Comparison of ENCODE assay signal across 9 cellular contexts in the genomic region with DNA sequence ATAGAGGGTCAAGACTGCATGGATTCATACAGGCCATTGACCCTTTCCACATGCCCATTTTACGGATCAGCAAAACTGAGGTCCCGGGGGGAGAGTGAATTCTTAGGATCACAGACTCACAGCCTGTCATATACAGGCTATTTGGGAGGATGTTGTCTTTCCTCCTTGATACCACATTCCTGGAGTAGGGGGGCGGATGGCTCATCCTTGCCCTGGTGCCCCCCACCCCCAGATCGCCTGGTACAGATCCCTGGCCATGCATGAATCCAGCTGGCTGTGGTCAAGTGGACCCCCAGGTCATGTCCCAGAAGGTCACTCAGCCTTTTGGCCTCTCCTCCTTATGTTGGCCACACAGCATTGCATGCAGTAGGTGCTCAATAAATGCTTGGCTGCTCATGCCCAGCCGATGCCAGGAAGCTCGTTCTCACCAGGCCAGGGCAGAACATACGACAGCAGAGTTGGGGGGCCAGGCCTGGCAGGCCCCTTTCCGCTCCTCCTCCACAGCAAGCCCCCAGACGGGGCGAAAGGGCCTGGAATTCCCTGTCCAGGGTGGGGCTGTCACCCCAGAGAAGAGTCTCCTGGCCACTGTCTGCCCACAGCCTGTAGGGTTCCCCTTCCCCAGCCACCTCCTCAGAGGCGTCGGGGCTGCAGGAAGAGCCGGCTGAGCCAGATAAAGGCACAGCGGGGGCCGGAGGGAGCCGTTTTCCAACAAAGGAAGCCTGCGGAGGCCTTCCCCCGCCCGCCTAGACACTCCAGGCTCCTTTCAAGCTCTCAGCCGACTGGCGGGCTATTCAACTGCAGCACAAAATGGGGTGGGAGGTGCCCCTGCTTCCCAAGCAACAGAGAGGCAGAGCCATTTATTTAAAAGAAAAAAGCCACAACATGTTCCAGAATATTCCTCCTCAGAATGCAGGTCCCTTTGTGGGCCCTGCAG.
DNase-seq lines count a peak whose midpoint lies in the region; ATAC-seq, FAIRE-seq and TF ChIP-seq lines count a peak whose summit lies in the region.
"Had no signal": no experiment of that assay in that cellular context is flagged by ENCODE, and none has a peak within 500 bp of the region (broad histone marks: within the 10 kb centered on the region; RNA-seq: fewer than 3 reads in every experiment).

No MANE protein-coding gene starts in this region.

- H3K27ac ChIP-seq in A549 (peak overlapping the region in 1 of 2 experiments; percentile 28; a peak in 2 of 6 replicates), HUES64 (ENCODE audit: low read depth, low read length) (peak overlapping the region; percentile 95), SJCRH30 (peak overlapping the region; percentile 83), iPS-18a (ENCODE audit: low read length) (peak overlapping the region; percentile 60)

- POLR2A ChIA-PET in A549 (lab: Yijun Ruan, JAX), result no interaction called here

- no peak for TF ChIP-seq EP300 in A549 (IDR thresholded peaks at IDR 0.05)

- no peak for TF ChIP-seq CTCF in A549 (IDR thresholded peaks at IDR 0.05)

- DNase-seq in A549 (ENCODE audit: low read depth in 1 of 2, low spot score in 1 of 2) (no peak), SJCRH30 (peak; percentile 79 to 83), germinal center (ENCODE audit: low spot score) (no peak), ureter (ENCODE audit: low spot score) (no peak)

- 81% methylated on average over 20 of the region's 21 CpGs for WGBS in A549 (ENCODE audit: missing lambda C conversion rate)
- WGBS in HUES64, result 25% methylated on average over 21 of the region's 21 CpGs

- no peak overlapping the region for H3K4me2 ChIP-seq in A549

- H3K36me3 ChIP-seq in HUES64 (ENCODE audit: insufficient read depth, low read length) (no peaks in the 10 kb centered on the region), SJCRH30 (no peaks in the 10 kb centered on the region), iPS-18a (ENCODE audit: control insufficient read depth, low read depth, low read length) (no peaks in the 10 kb centered on the region)

- peaks cover 27% of the 10 kb centered on the region for H3K27me3 ChIP-seq in HUES64 (ENCODE audit: insufficient read depth, low read length)
- H3K27me3 ChIP-seq in SJCRH30, result no peaks in the 10 kb centered on the region
- peaks cover 24% of the 10 kb centered on the region for H3K27me3 ChIP-seq in iPS-18a (ENCODE audit: control insufficient read depth, insufficient read depth, low read length)

- no peaks in the 10 kb centered on the region for H3K9me3 ChIP-seq in A549
- H3K9me3 ChIP-seq in HUES64 (ENCODE audit: insufficient read depth, low read depth, low read length), result no peaks in the 10 kb centered on the region
- no peaks in the 10 kb centered on the region for H3K9me3 ChIP-seq in SJCRH30 (replicated peaks)
- no peaks in the 10 kb centered on the region for H3K9me3 ChIP-seq in iPS-18a (ENCODE audit: control insufficient read depth, low read depth, low read length)

- no peak for TF ChIP-seq RAD21 in A549 (conservative IDR thresholded peaks at IDR 0.05 in 1 of 2, IDR thresholded peaks at IDR 0.05 in 1 of 2)

- ATAC-seq in A549 (no peak; a peak in 1 of 6 replicates), GM18907 (IDR thresholded peaks at IDR 0.05; ENCODE audit: unreplicated experiment) (no peak), HG02798 (IDR thresholded peaks at IDR 0.05; ENCODE audit: poor library complexity, unreplicated experiment) (no peak)

- H3K4me1 ChIP-seq in A549 (peaks cover 10% of the 10 kb centered on the region; the same call in 2 of the 3 replicates), HUES64 (ENCODE audit: insufficient read depth, low read length) (peaks cover 28% of the 10 kb centered on the region), SJCRH30 (peaks cover 19% of the 10 kb centered on the region), iPS-18a (ENCODE audit: control insufficient read depth, low read depth, low read length) (peaks cover 24% of the 10 kb centered on the region)

- FAIRE-seq in A549 (lab: Jason Lieb, UNC), result no peak
- FAIRE-seq: TTC549 had no signal

- no peak for TF ChIP-seq POLR2A in A549 (IDR thresholded peaks at IDR 0.05; ENCODE audit: low read length)

- H3K9ac ChIP-seq in HUES64 (ENCODE audit: low read depth, low read length) (peak overlapping the region; percentile 69), iPS-18a (ENCODE audit: low read length) (peak overlapping the region; percentile 45)

- no peak overlapping the region for H3K4me3 ChIP-seq in A549
- H3K4me3 ChIP-seq in HUES64 (ENCODE audit: low read length), result peak overlapping the region; percentile 46
- peak overlapping the region; percentile 38 for H3K4me3 ChIP-seq in SJCRH30
- peak overlapping the region; percentile 51 for H3K4me3 ChIP-seq in iPS-18a (ENCODE audit: low read length)

- CTCF ChIA-PET in A549 (lab: Yijun Ruan, JAX), result interaction anchor here (1.0 to 2.0 kb wide), 4 partner anchors 11 to 93 kb away, joined by 3 to 7 read pairs (median 4); no protein-coding TSS in a partner anchor

TF ChIP-seq in A549, 52 proteins besides CTCF, POLR2A, EP300 and RAD21:
- TF ChIP-seq KDM1A (IDR thresholded peaks at IDR 0.05; ENCODE audit: low read depth) (peak; percentile 49; the same call in 1 of the 2 replicates), ZC3H11A (IDR thresholded peaks at IDR 0.05) (no peak)

Comparison
In these comparisons a context has a peak if more than half of its experiments do, and no peak if none do; other contexts are left out.
1. DNase-seq: peak in SJCRH30 (2 of 2); none in A549 (0 of 2), germinal center (single experiment) and ureter (single experiment).